Comparison of ENCODE assay signal across 1 cellular context in genomic region chr12:55716582-55717396, GRCh38.
TF ChIP-seq lines count a peak whose summit lies in the region.

No MANE protein-coding gene starts in this region.

TF ChIP-seq in HEK293, 187 proteins besides CTCF, POLR2A, EP300 and RAD21 (continued from another document and continues in another):
- TF ChIP-seq, protein P1, sequence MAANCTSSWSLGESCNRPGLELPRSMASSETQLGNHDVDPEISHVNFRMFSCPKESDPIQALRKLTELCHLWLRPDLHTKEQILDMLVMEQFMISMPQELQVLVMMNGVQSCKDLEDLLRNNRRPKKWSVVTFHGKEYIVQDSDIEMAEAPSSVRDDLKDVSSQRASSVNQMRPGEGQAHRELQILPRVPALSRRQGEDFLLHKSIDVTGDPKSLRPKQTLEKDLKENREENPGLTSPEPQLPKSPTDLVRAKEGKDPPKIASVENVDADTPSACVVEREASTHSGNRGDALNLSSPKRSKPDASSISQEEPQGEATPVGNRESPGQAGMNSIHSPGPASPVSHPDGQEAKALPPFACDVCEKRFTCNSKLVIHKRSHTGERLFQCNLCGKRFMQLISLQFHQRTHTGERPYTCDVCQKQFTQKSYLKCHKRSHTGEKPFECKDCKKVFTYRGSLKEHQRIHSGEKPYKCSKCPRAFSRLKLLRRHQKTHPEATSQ (tag by site-specific recombination; IDR thresholded peaks at IDR 0.05), result no peak
- TF ChIP-seq ZBTB6 (tag by site-specific recombination; IDR thresholded peaks at IDR 0.05), result no peak
- TF ChIP-seq, protein P2, sequence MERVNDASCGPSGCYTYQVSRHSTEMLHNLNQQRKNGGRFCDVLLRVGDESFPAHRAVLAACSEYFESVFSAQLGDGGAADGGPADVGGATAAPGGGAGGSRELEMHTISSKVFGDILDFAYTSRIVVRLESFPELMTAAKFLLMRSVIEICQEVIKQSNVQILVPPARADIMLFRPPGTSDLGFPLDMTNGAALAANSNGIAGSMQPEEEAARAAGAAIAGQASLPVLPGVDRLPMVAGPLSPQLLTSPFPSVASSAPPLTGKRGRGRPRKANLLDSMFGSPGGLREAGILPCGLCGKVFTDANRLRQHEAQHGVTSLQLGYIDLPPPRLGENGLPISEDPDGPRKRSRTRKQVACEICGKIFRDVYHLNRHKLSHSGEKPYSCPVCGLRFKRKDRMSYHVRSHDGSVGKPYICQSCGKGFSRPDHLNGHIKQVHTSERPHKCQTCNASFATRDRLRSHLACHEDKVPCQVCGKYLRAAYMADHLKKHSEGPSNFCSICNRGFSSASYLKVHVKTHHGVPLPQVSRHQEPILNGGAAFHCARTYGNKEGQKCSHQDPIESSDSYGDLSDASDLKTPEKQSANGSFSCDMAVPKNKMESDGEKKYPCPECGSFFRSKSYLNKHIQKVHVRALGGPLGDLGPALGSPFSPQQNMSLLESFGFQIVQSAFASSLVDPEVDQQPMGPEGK (tag by site-specific recombination; IDR thresholded peaks at IDR 0.05), result no peak
- no peak for TF ChIP-seq ELK4 (IDR thresholded peaks at IDR 0.05; ENCODE audit: borderline replicate concordance, low read depth, low read length)
- no peak for TF ChIP-seq SP2 (tag by site-specific recombination; IDR thresholded peaks at IDR 0.05)
- no peak for TF ChIP-seq ZNF558 (tag by site-specific recombination; IDR thresholded peaks at IDR 0.05)
- no peak for TF ChIP-seq HOXC10 (CRISPR knock-in tag; IDR thresholded peaks at IDR 0.05)
- TF ChIP-seq ZNF501 (tag by site-specific recombination; IDR thresholded peaks at IDR 0.05), result no peak
- TF ChIP-seq ZNF24 (tag by site-specific recombination; IDR thresholded peaks at IDR 0.05), result no peak
- no peak for TF ChIP-seq ZNF837 (tag by site-specific recombination; IDR thresholded peaks at IDR 0.05)
- peak; percentile 48; the same call in 1 of the 2 replicates for TF ChIP-seq ZNF394 (tag by site-specific recombination; IDR thresholded peaks at IDR 0.05; ENCODE audit: borderline replicate concordance)
- TF ChIP-seq ZNF26 (tag by site-specific recombination; IDR thresholded peaks at IDR 0.05), result no peak
- TF ChIP-seq IKZF3 (tag by site-specific recombination; IDR thresholded peaks at IDR 0.05), result no peak
- TF ChIP-seq OSR2 (tag by site-specific recombination; IDR thresholded peaks at IDR 0.05), result no peak
- TF ChIP-seq ZNF223 (tag by site-specific recombination; IDR thresholded peaks at IDR 0.05), result no peak
- no peak for TF ChIP-seq ZNF701 (tag by site-specific recombination; IDR thresholded peaks at IDR 0.05)
- TF ChIP-seq BCL11A (tag by site-specific recombination; IDR thresholded peaks at IDR 0.05; ENCODE audit: low read depth), result no peak
- no peak for TF ChIP-seq ZNF404 (tag by site-specific recombination; IDR thresholded peaks at IDR 0.05)
- TF ChIP-seq PRDM10 (tag by site-specific recombination; IDR thresholded peaks at IDR 0.05), result peak; percentile 98
- TF ChIP-seq KLF1 (tag by site-specific recombination; IDR thresholded peaks at IDR 0.05), result 0 out of 2 replicates have a peak, but pooled peaks have one; percentile 5
- no peak for TF ChIP-seq TCF7L2 (IDR thresholded peaks at IDR 0.05; ENCODE audit: borderline replicate concordance, low read depth, low read length)
- TF ChIP-seq ZNF707 (tag by site-specific recombination; IDR thresholded peaks at IDR 0.05), result no peak
- no peak for TF ChIP-seq PRDM2 (tag by site-specific recombination; IDR thresholded peaks at IDR 0.05; ENCODE audit: borderline replicate concordance)
- TF ChIP-seq ZNF133 (tag by site-specific recombination; IDR thresholded peaks at IDR 0.05), result no peak
- 0 out of 2 replicates have a peak, but pooled peaks have one; percentile 6 for TF ChIP-seq GLIS2 (tag by site-specific recombination; IDR thresholded peaks at IDR 0.05)
- no peak for TF ChIP-seq HOXA7 (CRISPR knock-in tag; IDR thresholded peaks at IDR 0.05; ENCODE audit: borderline replicate concordance)
- no peak for TF ChIP-seq AEBP2 (tag by site-specific recombination; IDR thresholded peaks at IDR 0.05; ENCODE audit: borderline replicate concordance)
- no peak for TF ChIP-seq ZNF510 (tag by site-specific recombination; IDR thresholded peaks at IDR 0.05; ENCODE audit: insufficient replicate concordance)
- no peak for TF ChIP-seq ZNF202 (tag by site-specific recombination; IDR thresholded peaks at IDR 0.05; ENCODE audit: borderline replicate concordance)
- TF ChIP-seq ZNF335 (tag by site-specific recombination; conservative IDR thresholded peaks at IDR 0.05), result peak; percentile 18
- no peak for TF ChIP-seq ZEB2 (tag by site-specific recombination; IDR thresholded peaks at IDR 0.05)
- TF ChIP-seq, protein P3, sequence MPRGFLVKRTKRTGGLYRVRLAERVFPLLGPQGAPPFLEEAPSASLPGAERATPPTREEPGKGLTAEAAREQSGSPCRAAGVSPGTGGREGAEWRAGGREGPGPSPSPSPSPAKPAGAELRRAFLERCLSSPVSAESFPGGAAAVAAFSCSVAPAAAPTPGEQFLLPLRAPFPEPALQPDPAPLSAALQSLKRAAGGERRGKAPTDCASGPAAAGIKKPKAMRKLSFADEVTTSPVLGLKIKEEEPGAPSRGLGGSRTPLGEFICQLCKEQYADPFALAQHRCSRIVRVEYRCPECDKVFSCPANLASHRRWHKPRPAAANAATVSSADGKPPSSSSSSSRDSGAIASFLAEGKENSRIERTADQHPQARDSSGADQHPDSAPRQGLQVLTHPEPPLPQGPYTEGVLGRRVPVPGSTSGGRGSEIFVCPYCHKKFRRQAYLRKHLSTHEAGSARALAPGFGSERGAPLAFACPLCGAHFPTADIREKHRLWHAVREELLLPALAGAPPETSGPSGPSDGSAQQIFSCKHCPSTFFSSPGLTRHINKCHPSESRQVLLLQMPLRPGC (tag by site-specific recombination; IDR thresholded peaks at IDR 0.05), result 0 out of 2 replicates have a peak, but pooled peaks have one; percentile 9
- TF ChIP-seq ZBTB21 (tag by site-specific recombination; IDR thresholded peaks at IDR 0.05), result no peak
- no peak for TF ChIP-seq ZNF623 (tag by site-specific recombination; IDR thresholded peaks at IDR 0.05)
- TF ChIP-seq ZNF10 (tag by site-specific recombination; IDR thresholded peaks at IDR 0.05), result no peak
- no peak for TF ChIP-seq ZNF596 (tag by site-specific recombination; IDR thresholded peaks at IDR 0.05)
- TF ChIP-seq, protein P4, sequence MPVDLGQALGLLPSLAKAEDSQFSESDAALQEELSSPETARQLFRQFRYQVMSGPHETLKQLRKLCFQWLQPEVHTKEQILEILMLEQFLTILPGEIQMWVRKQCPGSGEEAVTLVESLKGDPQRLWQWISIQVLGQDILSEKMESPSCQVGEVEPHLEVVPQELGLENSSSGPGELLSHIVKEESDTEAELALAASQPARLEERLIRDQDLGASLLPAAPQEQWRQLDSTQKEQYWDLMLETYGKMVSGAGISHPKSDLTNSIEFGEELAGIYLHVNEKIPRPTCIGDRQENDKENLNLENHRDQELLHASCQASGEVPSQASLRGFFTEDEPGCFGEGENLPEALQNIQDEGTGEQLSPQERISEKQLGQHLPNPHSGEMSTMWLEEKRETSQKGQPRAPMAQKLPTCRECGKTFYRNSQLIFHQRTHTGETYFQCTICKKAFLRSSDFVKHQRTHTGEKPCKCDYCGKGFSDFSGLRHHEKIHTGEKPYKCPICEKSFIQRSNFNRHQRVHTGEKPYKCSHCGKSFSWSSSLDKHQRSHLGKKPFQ (tag by site-specific recombination; IDR thresholded peaks at IDR 0.05), result no peak
